1 cellular context compared by ENCODE assay signal in genomic region chr3:133479895-133480669, GRCh38.
TF ChIP-seq lines count a peak whose summit lies in the region.

No MANE protein-coding gene starts in this region.

TF ChIP-seq in SK-N-SH, 30 proteins besides CTCF, POLR2A, EP300 and RAD21 (continued from another document):
- TF ChIP-seq REST (IDR thresholded peaks at IDR 0.05; ENCODE audit: low read depth, low read length) (no peak), SMC3 (IDR thresholded peaks at IDR 0.05; ENCODE audit: low read depth, low read length) (no peak), TEAD4 (IDR thresholded peaks at IDR 0.05; ENCODE audit: borderline replicate concordance, insufficient read depth) (no peak)
